Comparison of ENCODE assay signal across 10 cellular contexts in genomic region chr4:102546635-102547034, GRCh38. TPM values are rescaled to one million over a fixed set of nuclear protein-coding genes. Genes with fewer than 3 reads are reported as not detected.
DNase-seq lines count a peak whose midpoint lies in the region; ATAC-seq, FAIRE-seq and TF ChIP-seq lines count a peak whose summit lies in the region.
"Had no signal": no experiment of that assay in that cellular context is flagged by ENCODE, and none has a peak within 500 bp of the region (broad histone marks: within the 10 kb centered on the region; RNA-seq: fewer than 3 reads in every experiment).

No MANE protein-coding gene starts in this region.

- in situ Hi-C loops in ACHN (cut with HindIII; ENCODE audit: low pct_ligation_motif_present, low pct_unique_long_range_greater_than_20kb, low sequenced_read_pairs) = no loop called here

- H3K27ac ChIP-seq in pancreas = no peak overlapping the region

- no peaks in the 10 kb centered on the region for H3K4me1 ChIP-seq in pancreas

- no peaks in the 10 kb centered on the region for H3K36me3 ChIP-seq in pancreas

- TF ChIP-seq CTCF in pancreas (IDR thresholded peaks at IDR 0.05) = no peak

- no peak overlapping the region for H3K4me3 ChIP-seq in pancreas

- FAIRE-seq in pancreas (lab: Jason Lieb, UNC) = no peak

- intact Hi-C loops in pancreas (cut with DNase I) = no loop called here

- ATAC-seq in GM18861 (IDR thresholded peaks at IDR 0.05; ENCODE audit: unreplicated experiment) = peak; percentile 24
- ATAC-seq in GM21717 (IDR thresholded peaks at IDR 0.05; ENCODE audit: unreplicated experiment) = peak; percentile 53
- ATAC-seq in HG03571 (IDR thresholded peaks at IDR 0.05; ENCODE audit: unreplicated experiment) = peak; percentile 41
- no peak for ATAC-seq in pancreas
- ATAC-seq in SK-N-SH treated with all-trans-retinoic acid at 6 μM for 48 hours = no peak
- ATAC-seq: CD8-positive, alpha-beta T cell had no signal

- no peaks in the 10 kb centered on the region for H3K27me3 ChIP-seq in pancreas

- DNase-seq in medulla oblongata (ENCODE audit: extremely low spot score) = peak; percentile 36
- no peak for DNase-seq in pancreas
- no peak for DNase-seq in NCI-H1436 (lab: John Stamatoyannopoulos, UW)
- DNase-seq in ACHN = no peak
- DNase-seq: activated naive CD4-positive, alpha-beta T cell; CD8-positive, alpha-beta T cell had no signal

- H3K9me3 ChIP-seq in pancreas = no peaks in the 10 kb centered on the region

TF ChIP-seq in SK-N-SH treated with all-trans-retinoic acid at 6 μM for 48 hours, 23 proteins besides CTCF, POLR2A, EP300 and RAD21:
- TF ChIP-seq BACH2 (CRISPR knock-in tag; IDR thresholded peaks at IDR 0.05; ENCODE audit: borderline replicate concordance) (no peak), ISL1 (CRISPR knock-in tag; IDR thresholded peaks at IDR 0.05) (no peak), CSDC2 (CRISPR knock-in tag; IDR thresholded peaks at IDR 0.05) (no peak), ESRRG (CRISPR knock-in tag; IDR thresholded peaks at IDR 0.05) (no peak), ZNF70 (CRISPR knock-in tag; IDR thresholded peaks at IDR 0.05) (no peak), RARB (CRISPR knock-in tag; IDR thresholded peaks at IDR 0.05) (no peak), ARNTL (CRISPR knock-in tag; IDR thresholded peaks at IDR 0.05; ENCODE audit: borderline replicate concordance, low read depth) (no peak), TSHZ2 (CRISPR knock-in tag; IDR thresholded peaks at IDR 0.05) (no peak), GLIS3 (CRISPR knock-in tag; IDR thresholded peaks at IDR 0.05) (no peak), POU6F1 (CRISPR knock-in tag; IDR thresholded peaks at IDR 0.05; ENCODE audit: borderline replicate concordance, low read depth) (no peak), ZFP3 (CRISPR knock-in tag; IDR thresholded peaks at IDR 0.05) (no peak), PPARA (CRISPR knock-in tag; IDR thresholded peaks at IDR 0.05; ENCODE audit: borderline replicate concordance) (no peak), TCF4 (CRISPR knock-in tag; IDR thresholded peaks at IDR 0.05; ENCODE audit: borderline replicate concordance) (no peak), ZNF565 (CRISPR knock-in tag; conservative IDR thresholded peaks at IDR 0.05; ENCODE audit: low read depth) (no peak), SNAI2 (CRISPR knock-in tag; IDR thresholded peaks at IDR 0.05) (no peak), ZNF8 (CRISPR knock-in tag; IDR thresholded peaks at IDR 0.05) (no peak), ZFP30 (CRISPR knock-in tag; IDR thresholded peaks at IDR 0.05) (no peak)
- TF ChIP-seq, protein P1, sequence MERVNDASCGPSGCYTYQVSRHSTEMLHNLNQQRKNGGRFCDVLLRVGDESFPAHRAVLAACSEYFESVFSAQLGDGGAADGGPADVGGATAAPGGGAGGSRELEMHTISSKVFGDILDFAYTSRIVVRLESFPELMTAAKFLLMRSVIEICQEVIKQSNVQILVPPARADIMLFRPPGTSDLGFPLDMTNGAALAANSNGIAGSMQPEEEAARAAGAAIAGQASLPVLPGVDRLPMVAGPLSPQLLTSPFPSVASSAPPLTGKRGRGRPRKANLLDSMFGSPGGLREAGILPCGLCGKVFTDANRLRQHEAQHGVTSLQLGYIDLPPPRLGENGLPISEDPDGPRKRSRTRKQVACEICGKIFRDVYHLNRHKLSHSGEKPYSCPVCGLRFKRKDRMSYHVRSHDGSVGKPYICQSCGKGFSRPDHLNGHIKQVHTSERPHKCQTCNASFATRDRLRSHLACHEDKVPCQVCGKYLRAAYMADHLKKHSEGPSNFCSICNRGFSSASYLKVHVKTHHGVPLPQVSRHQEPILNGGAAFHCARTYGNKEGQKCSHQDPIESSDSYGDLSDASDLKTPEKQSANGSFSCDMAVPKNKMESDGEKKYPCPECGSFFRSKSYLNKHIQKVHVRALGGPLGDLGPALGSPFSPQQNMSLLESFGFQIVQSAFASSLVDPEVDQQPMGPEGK (CRISPR knock-in tag; IDR thresholded peaks at IDR 0.05; ENCODE audit: borderline replicate concordance) = no peak
- TF ChIP-seq, protein P2, sequence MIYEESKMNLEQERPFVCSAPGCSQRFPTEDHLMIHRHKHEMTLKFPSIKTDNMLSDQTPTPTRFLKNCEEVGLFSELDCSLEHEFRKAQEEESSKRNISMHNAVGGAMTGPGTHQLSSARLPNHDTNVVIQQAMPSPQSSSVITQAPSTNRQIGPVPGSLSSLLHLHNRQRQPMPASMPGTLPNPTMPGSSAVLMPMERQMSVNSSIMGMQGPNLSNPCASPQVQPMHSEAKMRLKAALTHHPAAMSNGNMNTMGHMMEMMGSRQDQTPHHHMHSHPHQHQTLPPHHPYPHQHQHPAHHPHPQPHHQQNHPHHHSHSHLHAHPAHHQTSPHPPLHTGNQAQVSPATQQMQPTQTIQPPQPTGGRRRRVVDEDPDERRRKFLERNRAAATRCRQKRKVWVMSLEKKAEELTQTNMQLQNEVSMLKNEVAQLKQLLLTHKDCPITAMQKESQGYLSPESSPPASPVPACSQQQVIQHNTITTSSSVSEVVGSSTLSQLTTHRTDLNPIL (CRISPR knock-in tag; IDR thresholded peaks at IDR 0.05; ENCODE audit: low read depth) = no peak

RNA-seq across cellular contexts. Expression of gene NFKB1, which starts 45.5 kb away (rescaled TPM):
- 10 to 100 TPM; 11.5 to 33.5 (median 16.3) TPM for total RNA-seq in pancreas
- 10 to 100 TPM in 1 of 2 donors, 1 to 10 TPM in 1; 7.0 to 10.8 TPM for polyA plus RNA-seq in pancreas

Comparison
In these comparisons a context has a peak if more than half of its experiments do, and no peak if none do; other contexts are left out.
1. ATAC-seq: peak in GM18861 (single experiment), GM21717 (single experiment) and HG03571 (single experiment); none in pancreas (0 of 4) and SK-N-SH treated with all-trans-retinoic acid at 6 μM for 48 hours (single experiment).